ENCODE assay signal across 2 cellular contexts in the genomic region with DNA sequence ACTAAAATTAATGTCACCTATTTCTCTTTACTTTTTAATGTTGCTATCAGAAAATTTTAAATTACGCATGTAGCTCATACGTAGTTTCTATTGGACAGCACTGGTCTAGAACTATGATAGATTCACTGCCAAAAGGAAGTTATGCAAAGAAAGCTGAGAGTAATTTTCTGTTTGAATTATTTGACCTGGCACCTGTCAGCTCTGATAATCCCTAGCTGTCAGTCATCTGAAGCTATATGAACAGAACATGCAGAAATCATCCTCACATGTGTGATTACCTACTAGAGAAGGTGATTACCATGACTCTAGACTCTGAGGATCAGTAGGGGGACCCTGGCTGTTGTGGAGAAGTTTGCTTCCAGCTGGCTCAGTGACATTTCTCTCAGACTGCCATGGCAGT.
A peak's percentile ranks its signal among the peaks of the same experiment; 100 is the strongest.
TF ChIP-seq lines count a peak whose summit lies in the region.

No MANE protein-coding gene starts in this region.

TF ChIP-seq in HepG2, 621 proteins besides CTCF, POLR2A, EP300 and RAD21:
- TF ChIP-seq NPAS2 (CRISPR knock-in tag; IDR thresholded peaks at IDR 0.05; ENCODE audit: borderline replicate concordance) (no peak), ZNF343 (CRISPR knock-in tag; IDR thresholded peaks at IDR 0.05) (no peak), MEIS1 (CRISPR knock-in tag; IDR thresholded peaks at IDR 0.05; ENCODE audit: borderline replicate concordance) (no peak), ZNF737 (CRISPR knock-in tag; IDR thresholded peaks at IDR 0.05; ENCODE audit: borderline replicate concordance) (no peak)
- TF ChIP-seq, protein P1, sequence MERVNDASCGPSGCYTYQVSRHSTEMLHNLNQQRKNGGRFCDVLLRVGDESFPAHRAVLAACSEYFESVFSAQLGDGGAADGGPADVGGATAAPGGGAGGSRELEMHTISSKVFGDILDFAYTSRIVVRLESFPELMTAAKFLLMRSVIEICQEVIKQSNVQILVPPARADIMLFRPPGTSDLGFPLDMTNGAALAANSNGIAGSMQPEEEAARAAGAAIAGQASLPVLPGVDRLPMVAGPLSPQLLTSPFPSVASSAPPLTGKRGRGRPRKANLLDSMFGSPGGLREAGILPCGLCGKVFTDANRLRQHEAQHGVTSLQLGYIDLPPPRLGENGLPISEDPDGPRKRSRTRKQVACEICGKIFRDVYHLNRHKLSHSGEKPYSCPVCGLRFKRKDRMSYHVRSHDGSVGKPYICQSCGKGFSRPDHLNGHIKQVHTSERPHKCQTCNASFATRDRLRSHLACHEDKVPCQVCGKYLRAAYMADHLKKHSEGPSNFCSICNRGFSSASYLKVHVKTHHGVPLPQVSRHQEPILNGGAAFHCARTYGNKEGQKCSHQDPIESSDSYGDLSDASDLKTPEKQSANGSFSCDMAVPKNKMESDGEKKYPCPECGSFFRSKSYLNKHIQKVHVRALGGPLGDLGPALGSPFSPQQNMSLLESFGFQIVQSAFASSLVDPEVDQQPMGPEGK (CRISPR knock-in tag; IDR thresholded peaks at IDR 0.05): no peak
- TF ChIP-seq, protein P2, sequence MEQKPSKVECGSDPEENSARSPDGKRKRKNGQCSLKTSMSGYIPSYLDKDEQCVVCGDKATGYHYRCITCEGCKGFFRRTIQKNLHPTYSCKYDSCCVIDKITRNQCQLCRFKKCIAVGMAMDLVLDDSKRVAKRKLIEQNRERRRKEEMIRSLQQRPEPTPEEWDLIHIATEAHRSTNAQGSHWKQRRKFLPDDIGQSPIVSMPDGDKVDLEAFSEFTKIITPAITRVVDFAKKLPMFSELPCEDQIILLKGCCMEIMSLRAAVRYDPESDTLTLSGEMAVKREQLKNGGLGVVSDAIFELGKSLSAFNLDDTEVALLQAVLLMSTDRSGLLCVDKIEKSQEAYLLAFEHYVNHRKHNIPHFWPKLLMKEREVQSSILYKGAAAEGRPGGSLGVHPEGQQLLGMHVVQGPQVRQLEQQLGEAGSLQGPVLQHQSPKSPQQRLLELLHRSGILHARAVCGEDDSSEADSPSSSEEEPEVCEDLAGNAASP (CRISPR knock-in tag; IDR thresholded peaks at IDR 0.05; ENCODE audit: borderline replicate concordance): no peak

TF ChIP-seq in K562, 482 proteins besides CTCF, POLR2A, EP300 and RAD21:
- TF ChIP-seq, protein P3, sequence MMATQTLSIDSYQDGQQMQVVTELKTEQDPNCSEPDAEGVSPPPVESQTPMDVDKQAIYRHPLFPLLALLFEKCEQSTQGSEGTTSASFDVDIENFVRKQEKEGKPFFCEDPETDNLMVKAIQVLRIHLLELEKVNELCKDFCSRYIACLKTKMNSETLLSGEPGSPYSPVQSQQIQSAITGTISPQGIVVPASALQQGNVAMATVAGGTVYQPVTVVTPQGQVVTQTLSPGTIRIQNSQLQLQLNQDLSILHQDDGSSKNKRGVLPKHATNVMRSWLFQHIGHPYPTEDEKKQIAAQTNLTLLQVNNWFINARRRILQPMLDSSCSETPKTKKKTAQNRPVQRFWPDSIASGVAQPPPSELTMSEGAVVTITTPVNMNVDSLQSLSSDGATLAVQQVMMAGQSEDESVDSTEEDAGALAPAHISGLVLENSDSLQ (IDR thresholded peaks at IDR 0.05): peak; percentile 23; the same call in 1 of the 2 replicates
- TF ChIP-seq TAL1 (IDR thresholded peaks at IDR 0.05): no peak
TF ChIP-seq in K562: peak in this region for 1.
